In the genomic region with DNA sequence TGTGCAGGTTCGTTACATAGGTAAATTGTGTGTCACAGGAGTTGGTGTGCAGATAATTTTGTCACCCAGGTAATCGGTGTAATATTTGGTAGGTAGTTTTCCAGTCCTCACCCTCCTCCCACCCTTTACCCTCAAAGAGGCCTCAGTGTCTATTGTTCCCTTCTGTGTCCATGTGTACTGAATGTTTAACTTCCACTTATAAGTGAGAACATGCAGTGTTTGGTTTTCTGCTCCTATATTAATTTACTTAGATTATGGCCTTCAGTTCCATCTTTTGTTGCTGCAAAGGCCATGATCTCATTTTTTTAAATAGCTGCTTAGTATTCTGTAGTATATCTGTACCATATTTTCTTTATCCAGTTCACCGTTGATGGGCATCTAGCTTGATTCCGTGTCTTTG, we compare ENCODE assay signal across 21 cellular contexts.
DNase-seq lines count a peak whose midpoint lies in the region; ATAC-seq, FAIRE-seq and TF ChIP-seq lines count a peak whose summit lies in the region.
"Had no signal": no experiment of that assay in that cellular context is flagged by ENCODE, and none has a peak within 500 bp of the region (broad histone marks: within the 10 kb centered on the region; RNA-seq: fewer than 3 reads in every experiment).

No MANE protein-coding gene starts in this region.

- H3K79me2 ChIP-seq in astrocyte (ENCODE audit: insufficient read depth, low read length), result peaks cover 40% of the 10 kb centered on the region

- no peaks in the 10 kb centered on the region for H3K27me3 Mint-ChIP-seq in astrocyte (ENCODE audit: low read depth, unreplicated experiment)
- no peaks in the 10 kb centered on the region for H3K27me3 Mint-ChIP-seq in effector memory CD8-positive, alpha-beta T cell
- H3K27me3 Mint-ChIP-seq: activated T-cell treated with anti-CD3 and anti-CD28 coated beads, Interleukin-2, amount 50 U/mL, for 24 hours; CD4-positive, alpha-beta T cell had no signal

- no peak for TF ChIP-seq POLR2A in spleen (IDR thresholded peaks at IDR 0.05)

- no peak overlapping the region for H3K9ac ChIP-seq in astrocyte (ENCODE audit: low read length)
- H3K9ac ChIP-seq: neural progenitor cell had no signal

- no peaks in the 10 kb centered on the region for H3K9me3 Mint-ChIP-seq in astrocyte (ENCODE audit: unreplicated experiment)
- no peaks in the 10 kb centered on the region for H3K9me3 Mint-ChIP-seq in effector memory CD8-positive, alpha-beta T cell
- H3K9me3 Mint-ChIP-seq: CD4-positive, alpha-beta T cell had no signal

- no peak overlapping the region for H2AFZ ChIP-seq in astrocyte (ENCODE audit: low read depth, low read length)
- H2AFZ ChIP-seq: neural progenitor cell had no signal

- DNase-seq in COLO668 (lab: John Stamatoyannopoulos, UW; ENCODE audit: unreplicated experiment) (peak; percentile 48), NCI-H1092 treated with DMSO at 0.1 percent for 48 hours (lab: John Stamatoyannopoulos, UW) (peak; percentile 31), NCI-H510A (lab: John Stamatoyannopoulos, UW) (peak; percentile 24), astrocyte (ENCODE audit: low read depth) (no peak), spleen (no peak), SKM-1 (lab: John Stamatoyannopoulos, UW; ENCODE audit: unreplicated experiment) (no peak), NK-92 (lab: John Stamatoyannopoulos, UW; ENCODE audit: unreplicated experiment) (no peak)
- DNase-seq in effector memory CD8-positive, alpha-beta T cell, result no peak
- DNase-seq: activated CD4-positive, alpha-beta T cell treated with anti-CD3 and anti-CD28 coated beads for 48 hours; activated gamma-delta T cell treated with Interleukin-2 at 50 U/mL for 16 hours; activated T-cell treated with anti-CD3 and anti-CD28 coated beads, Interleukin-2, amount 50 U/mL, for 24 hours; CD4-positive, alpha-beta T cell; GOT3; left lung; NCI-H2171; NCI-H526; stimulated activated naive CD8-positive, alpha-beta T cell treated with anti-CD3 and anti-CD28 coated beads, Interleukin-15, Interleukin-2, amounts not matched to agents 100 U/mL and 50 U/mL, for 24 hours had no signal

- peak overlapping the region; percentile 88 for H3K27ac Mint-ChIP-seq in astrocyte (ENCODE audit: unreplicated experiment)
- no peak overlapping the region for H3K27ac Mint-ChIP-seq in effector memory CD8-positive, alpha-beta T cell
- H3K27ac Mint-ChIP-seq: CD4-positive, alpha-beta T cell; neural progenitor cell had no signal

- 95 to 99% (median 95%) methylated on average over 4 of the region's 4 CpGs for WGBS in spleen, 5 donors

- intact Hi-C loops in spleen (cut with DNase I; ENCODE audit: low total_unique reads), result no loop called here

- H3K27ac ChIP-seq in astrocyte (ENCODE audit: low read depth, low read length), result peak overlapping the region; percentile 68
- no peak overlapping the region for H3K27ac ChIP-seq in spleen
- H3K27ac ChIP-seq: left lung, neural progenitor cell, prostate gland, vagina, VCaP had no signal

- H3K4me3 Mint-ChIP-seq in astrocyte (ENCODE audit: unreplicated experiment), result no peak overlapping the region
- H3K4me3 Mint-ChIP-seq in effector memory CD8-positive, alpha-beta T cell, result no peak overlapping the region
- H3K4me3 Mint-ChIP-seq: activated T-cell treated with anti-CD3 and anti-CD28 coated beads, Interleukin-2, amount 50 U/mL, for 24 hours; CD4-positive, alpha-beta T cell; neural progenitor cell had no signal

- H3K4me1 Mint-ChIP-seq in astrocyte (ENCODE audit: low read depth, unreplicated experiment), result peaks cover 26% of the 10 kb centered on the region
- peaks cover 7 to 14% of the 10 kb centered on the region in 2 donors for H3K4me1 Mint-ChIP-seq in effector memory CD8-positive, alpha-beta T cell (ENCODE audit: low read depth in 2 of 2)
- H3K4me1 Mint-ChIP-seq: neural progenitor cell had no signal

- peaks cover 7% of the 10 kb centered on the region for H3K4me1 ChIP-seq in astrocyte (ENCODE audit: insufficient read depth, low read length)
- H3K4me1 ChIP-seq in spleen, result no peaks in the 10 kb centered on the region
- H3K4me1 ChIP-seq: left lung, prostate gland, vagina had no signal

- peaks cover 4% of the 10 kb centered on the region for H3K36me3 ChIP-seq in astrocyte (ENCODE audit: insufficient read depth, low read length)
- H3K36me3 ChIP-seq in spleen, result peaks cover 0 to 4% (median 0%) of the 10 kb centered on the region in 6 donors
- H3K36me3 ChIP-seq: left lung, neural progenitor cell, prostate gland, vagina had no signal

- peaks cover 2% of the 10 kb centered on the region for H3K36me3 Mint-ChIP-seq in astrocyte (ENCODE audit: low read depth, unreplicated experiment)
- no peaks in the 10 kb centered on the region for H3K36me3 Mint-ChIP-seq in effector memory CD8-positive, alpha-beta T cell (ENCODE audit: insufficient read depth)

- H3K4me2 ChIP-seq in astrocyte (ENCODE audit: low read length), result peak overlapping the region; percentile 57
- H3K4me2 ChIP-seq: neural progenitor cell had no signal

- FAIRE-seq in astrocyte (lab: Jason Lieb, UNC), result peak; percentile 20

- ATAC-seq in effector memory CD8-positive, alpha-beta T cell (replicated peaks), result no peak
- ATAC-seq: left lung; stimulated activated naive CD8-positive, alpha-beta T cell treated with anti-CD3 and anti-CD28 coated beads, Interleukin-15, Interleukin-2, amounts not matched to agents 100 U/mL and 50 U/mL, for 24 hours had no signal

- H3K27me3 ChIP-seq in astrocyte (ENCODE audit: insufficient read depth, low read length) (no peaks in the 10 kb centered on the region), spleen (replicated peaks in 1 of 7) (no peaks in the 10 kb centered on the region)
- H3K27me3 ChIP-seq: left lung, neural progenitor cell, vagina had no signal

- TF ChIP-seq CTCF in astrocyte (IDR thresholded peaks at IDR 0.05; ENCODE audit: insufficient read depth, low read depth, low read length) (no peak), spleen (IDR thresholded peaks at IDR 0.05 in 8 of 11, conservative IDR thresholded peaks at IDR 0.05 in 3 of 11) (no peak)

- no peaks in the 10 kb centered on the region for H3K9me3 ChIP-seq in astrocyte (ENCODE audit: insufficient read depth, low read depth, low read length)
- H3K9me3 ChIP-seq in spleen, result peaks cover 0 to 10% (median 2%) of the 10 kb centered on the region in 8 donors
- H3K9me3 ChIP-seq: prostate gland, vagina had no signal

- H4K20me1 ChIP-seq in astrocyte (ENCODE audit: insufficient read depth, low read length), result peaks cover 14% of the 10 kb centered on the region

- no peak overlapping the region for H3K4me3 ChIP-seq in astrocyte (ENCODE audit: insufficient read depth, low read depth, low read length)
- H3K4me3 ChIP-seq in spleen, result no peak overlapping the region
- H3K4me3 ChIP-seq: left lung, neural progenitor cell, prostate gland, vagina had no signal

Comparison
In these comparisons a context has a peak if more than half of its experiments do, and no peak if none do; other contexts are left out.
1. DNase-seq: peak in COLO668 (single experiment), NCI-H1092 treated with DMSO at 0.1 percent for 48 hours (single experiment) and NCI-H510A (single experiment); none in astrocyte (single experiment), spleen (single experiment), SKM-1 (single experiment), effector memory CD8-positive, alpha-beta T cell (0 of 3) and NK-92 (single experiment).